Comparison of ENCODE assay signal across 8 cellular contexts in the genomic region with DNA sequence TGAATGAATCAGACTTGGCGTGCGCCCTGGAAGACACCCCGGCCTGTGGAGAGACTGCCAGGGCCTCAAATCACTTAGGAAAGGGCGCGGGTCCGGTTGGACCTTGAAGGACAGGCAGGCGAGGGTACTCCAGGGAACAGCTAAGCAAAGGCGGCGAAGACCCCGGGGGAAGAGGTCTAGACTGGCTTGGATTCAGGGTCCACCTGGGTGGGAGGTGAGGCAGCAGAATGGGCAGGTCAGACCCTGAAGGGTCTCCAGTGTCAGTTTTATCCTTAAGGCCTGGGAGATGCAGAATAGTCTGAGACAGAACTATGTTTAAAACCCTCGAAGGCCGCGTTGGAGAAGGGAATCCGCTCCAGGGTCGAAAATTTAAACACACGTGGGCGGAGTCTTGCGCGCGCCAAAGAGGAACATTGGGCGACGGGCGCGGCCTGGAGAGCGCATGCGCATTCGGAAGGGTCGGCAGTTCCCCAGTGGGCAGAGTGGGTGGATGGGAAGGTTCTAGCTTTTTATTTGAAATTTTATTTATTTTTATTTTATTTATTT. TPM values are rescaled to one million over a fixed set of nuclear protein-coding genes. Genes with fewer than 3 reads are reported as not detected.
A peak's percentile ranks its signal among the peaks of the same experiment; 100 is the strongest.
DNase-seq lines count a peak whose midpoint lies in the region; ATAC-seq, FAIRE-seq and TF ChIP-seq lines count a peak whose summit lies in the region.

No MANE protein-coding gene starts in this region.

- H3K4me1 ChIP-seq in H1 (replicated peaks in 1 of 4; ENCODE audit: control insufficient read depth in 3 of 4, insufficient read depth in 4 of 4, low read length in 3 of 4), result no peaks in the 10 kb centered on the region; a peak in 1 of 7 replicates
- peaks cover 24% of the 10 kb centered on the region for H3K4me1 ChIP-seq in mesenchymal stem cell (ENCODE audit: control insufficient read depth, insufficient read depth, low read depth, low read length)

- H2AFZ ChIP-seq in H1 (ENCODE audit: low read length), result peak overlapping the region; percentile 1; the same call in 1 of the 2 replicates
- peak overlapping the region; percentile 74 for H2AFZ ChIP-seq in mesenchymal stem cell (ENCODE audit: low read depth, low read length)

- H3K14ac ChIP-seq in H1 (ENCODE audit: insufficient read length) (no peak overlapping the region), mesenchymal stem cell (ENCODE audit: low read length in 2 of 2) (peak overlapping the region in 1 of 2 experiments; percentile 78)

- peak overlapping the region; percentile 99 for H4K91ac ChIP-seq in H1 (replicated peaks; ENCODE audit: insufficient read length, low read length)
- peak overlapping the region; percentile 83 for H4K91ac ChIP-seq in mesenchymal stem cell (ENCODE audit: low read length)

- H2BK12ac ChIP-seq in H1 (ENCODE audit: low read depth, low read length), result no peak overlapping the region
- H2BK12ac ChIP-seq in mesenchymal stem cell (ENCODE audit: low read length in 2 of 2), result peak overlapping the region; percentile 33 to 87

- peak overlapping the region; percentile 67 for H4K5ac ChIP-seq in H1 (ENCODE audit: insufficient read length, low read depth, low read length)

- H3K79me2 ChIP-seq in H1 (ENCODE audit: control insufficient read depth in 1 of 2, insufficient read depth in 2 of 2, low read length in 2 of 2), result peaks cover 0 to 13% of the 10 kb centered on the region in 2 experiments; a peak in 1 of 4 replicates

- WGBS in H1 (ENCODE audit: extremely low coverage in 1 of 2, insufficient coverage in 1 of 2, insufficient read length in 1 of 2, insufficient replicate concordance in 2 of 2, low coverage in 1 of 2, low lambda C conversion rate in 2 of 2, missing lambda C conversion rate in 1 of 2), 2 experiments, result 3% methylated on average over 28 of the region's 28 CpGs; no CpG with 5 or more reads in 1 of the 2 experiments
- 2% methylated on average over 23 of the region's 28 CpGs for WGBS in mesenchymal stem cell

- H4K20me1 ChIP-seq in H1 (replicated peaks in 1 of 2; ENCODE audit: control insufficient read depth in 1 of 2, insufficient read depth in 2 of 2, low read length in 2 of 2), result no peaks in the 10 kb centered on the region

- peak overlapping the region; percentile 67 to 88 (median 76) for H3K4me3 ChIP-seq in H1 (ENCODE audit: extremely low read depth in 1 of 4, insufficient read depth in 2 of 4, low read depth in 3 of 4, low read length in 4 of 4)
- H3K4me3 ChIP-seq in mesenchymal stem cell (ENCODE audit: insufficient read depth in 1 of 2, low read depth in 1 of 2, low read length in 2 of 2), result peak overlapping the region; percentile 70 to 93

- H4K8ac ChIP-seq in H1 (ENCODE audit: extremely low read depth, insufficient read depth, low read length) (peak overlapping the region; percentile 91; the same call in 1 of the 2 replicates), mesenchymal stem cell (ENCODE audit: low read length) (peak overlapping the region; percentile 90)

- H2BK20ac ChIP-seq in H1 (ENCODE audit: low read length), result no peak overlapping the region

- peak; percentile 18 for ATAC-seq in HG03571 (IDR thresholded peaks at IDR 0.05; ENCODE audit: unreplicated experiment)

- H3K36me3 ChIP-seq in H1 (ENCODE audit: control insufficient read depth in 2 of 4, insufficient read depth in 4 of 4, low read length in 3 of 4) (peaks cover 0 to 8% (median 4%) of the 10 kb centered on the region in 4 experiments; a peak in 3 of 8 replicates), mesenchymal stem cell (ENCODE audit: control insufficient read depth in 1 of 2, insufficient read depth in 2 of 2, low read depth in 1 of 2, low read length in 2 of 2) (peaks cover 6 to 19% of the 10 kb centered on the region in 2 experiments)

- FAIRE-seq in H1 (lab: Jason Lieb, UNC) (no peak), H54 (lab: Jason Lieb, UNC) (no peak)

- H2AK5ac ChIP-seq in H1 (ENCODE audit: low read depth, low read length) (peak overlapping the region; percentile 91; the same call in 1 of the 2 replicates), mesenchymal stem cell (ENCODE audit: low read length, severe bottlenecking) (peak overlapping the region; percentile 91)

- peak overlapping the region; percentile 77 to 88 for H3K4me2 ChIP-seq in H1 (ENCODE audit: insufficient read depth in 1 of 2, low read depth in 2 of 2, low read length in 2 of 2)
- peak overlapping the region; percentile 100 for H3K4me2 ChIP-seq in mesenchymal stem cell (ENCODE audit: low read length, poor library complexity, severe bottlenecking)

- peak; percentile 76 for DNase-seq in ELF-1 (ENCODE audit: low read depth, low spot score)
- DNase-seq in NOMO-1 (lab: John Stamatoyannopoulos, UW; ENCODE audit: unreplicated experiment in 2 of 2), result peak; percentile 78 to 86
- peak; percentile 58 to 60 for DNase-seq in activated CD8-positive, alpha-beta memory T cell treated with anti-CD3 and anti-CD28 coated beads for 4 hours (ENCODE audit: low read depth in 2 of 2)
- peak in 1 of 2 experiments; percentile 78 for DNase-seq in H1 (ENCODE audit: low read depth in 1 of 2, low spot score in 2 of 2)
- peak; percentile 73 for DNase-seq in mesenchymal stem cell
- DNase-seq in stimulated activated CD8-positive, alpha-beta memory T cell treated with anti-CD3 and anti-CD28 coated beads, Interleukin-15, amount 100 ng/mL, for 4 hours (ENCODE audit: low read depth in 2 of 2), result peak; percentile 57 to 58
- no peak for DNase-seq in H54 (ENCODE audit: insufficient read length, low spot score)

- peak overlapping the region; percentile 90 for H3K27ac ChIP-seq in H1 (ENCODE audit: low read depth, low read length)
- H3K27ac ChIP-seq in mesenchymal stem cell (ENCODE audit: low read length, poor library complexity, severe bottlenecking), result peak overlapping the region; percentile 99

- TF ChIP-seq POLR2A in H1 (IDR thresholded peaks at IDR 0.05; ENCODE audit: control extremely low read depth in 1 of 2, low read depth in 2 of 2, low read length in 2 of 2) (no peak; a peak in 1 of 3 replicates), H54 (IDR thresholded peaks at IDR 0.05; ENCODE audit: low read depth, low read length) (no peak)

- H3K79me1 ChIP-seq in H1 (ENCODE audit: low read depth, low read length), result peaks cover 3% of the 10 kb centered on the region; the same call in 1 of the 2 replicates
- H3K79me1 ChIP-seq in mesenchymal stem cell (replicated peaks; ENCODE audit: low read length, poor library complexity, severe bottlenecking), result peaks cover 8% of the 10 kb centered on the region

- H2BK5ac ChIP-seq in H1 (ENCODE audit: low read depth, low read length) (peak overlapping the region; percentile 55), mesenchymal stem cell (ENCODE audit: low read depth, low read length, poor library complexity, severe bottlenecking) (peak overlapping the region; percentile 94)

- TF ChIP-seq EP300 in H1 (IDR thresholded peaks at IDR 0.05; ENCODE audit: borderline replicate concordance in 1 of 2, low read depth in 2 of 2, low read length in 2 of 2), result no peak

- CTCF ChIA-PET in H1 (lab: Charles Lee; ENCODE audit: partially characterized antibody), result interaction anchor here (9.0 to 30.4 kb wide), 2 partner anchors 11 to 24 kb away, joined by 64 to 703 read pairs; a partner anchor contains a TSS

- no peak for TF ChIP-seq RAD21 in H1 (IDR thresholded peaks at IDR 0.05 in 1 of 2, conservative IDR thresholded peaks at IDR 0.05 in 1 of 2; ENCODE audit: low read depth in 2 of 2, low read length in 2 of 2)

- H3K27me3 ChIP-seq in H1 (replicated peaks in 1 of 4; ENCODE audit: control insufficient read depth in 3 of 4, extremely low read depth in 1 of 4, insufficient read depth in 3 of 4, low read length in 3 of 4) (no peaks in the 10 kb centered on the region), mesenchymal stem cell (ENCODE audit: control insufficient read depth in 1 of 2, insufficient read depth in 1 of 2, low read length in 2 of 2) (no peaks in the 10 kb centered on the region)

- H2BK120ac ChIP-seq in H1 (replicated peaks; ENCODE audit: low read depth, low read length) (peak overlapping the region; percentile 79), mesenchymal stem cell (ENCODE audit: low read depth, low read length) (peak overlapping the region; percentile 89)

- H3K9me3 ChIP-seq in H1 (ENCODE audit: insufficient read depth in 2 of 2, low read depth in 1 of 2, low read length in 1 of 2) (no peaks in the 10 kb centered on the region), mesenchymal stem cell (ENCODE audit: control insufficient read depth, low read length) (no peaks in the 10 kb centered on the region)

- H3K23ac ChIP-seq in H1 (ENCODE audit: insufficient read length), result no peak overlapping the region
- H3K23ac ChIP-seq in mesenchymal stem cell (ENCODE audit: low read length in 2 of 2), result peak overlapping the region; percentile 27 to 51

- H2BK15ac ChIP-seq in H1 (ENCODE audit: low read length) (peak overlapping the region; percentile 61; the same call in 1 of the 2 replicates), mesenchymal stem cell (ENCODE audit: low read depth, poor library complexity, severe bottlenecking) (peak overlapping the region; percentile 80)

- no peak for TF ChIP-seq CTCF in H1 (IDR thresholded peaks at IDR 0.05; ENCODE audit: control extremely low read depth in 1 of 3, insufficient read depth in 1 of 3, low read depth in 1 of 3, low read length in 3 of 3)

- POLR2A ChIA-PET in H1 (lab: Charles Lee; ENCODE audit: partially characterized antibody), result interaction anchor here (0.9 to 5.4 kb wide), 10 partner anchors 10 to 88 kb away, joined by 3 to 33 read pairs (median 4); no protein-coding TSS in a partner anchor

- peaks cover 4% of the 10 kb centered on the region; the same call in 1 of the 2 replicates for H3K23me2 ChIP-seq in H1 (ENCODE audit: low read depth, low read length)

- H3K56ac ChIP-seq in H1 (replicated peaks; ENCODE audit: insufficient read length, low read depth, low read length), result peak overlapping the region; percentile 85

- H3K18ac ChIP-seq in H1 (ENCODE audit: extremely low read depth, low read length) (peak overlapping the region; percentile 99), mesenchymal stem cell (ENCODE audit: low read depth in 1 of 2, low read length in 2 of 2) (peak overlapping the region; percentile 86 to 91)

- H3K9ac ChIP-seq in H1 (replicated peaks in 1 of 4; ENCODE audit: extremely low read depth in 1 of 4, low read depth in 3 of 4, low read length in 3 of 4) (peak overlapping the region in 3 of 4 experiments; percentile 84 to 94 (median 88); a peak in 6 of 7 replicates), mesenchymal stem cell (ENCODE audit: low read length) (peak overlapping the region; percentile 95)

- H3K4ac ChIP-seq in H1 (replicated peaks; ENCODE audit: insufficient read length, low read depth, low read length) (peak overlapping the region; percentile 97), mesenchymal stem cell (ENCODE audit: low read depth in 1 of 2, low read length in 2 of 2) (peak overlapping the region; percentile 75 to 77)

RNA-seq across cellular contexts. Expression of a gene that starts 0.6 kb away (rescaled TPM):
- 28.7 and 34.0 TPM in 2 replicates for total RNA-seq in H1 (2021; fragmentation: NEBNext Ultra II Directional; extraction: Animal tissue kit (Norgen Biotek cat#: 25700))
- polyA plus RNA-seq in H1 (2011; rRNA removed), result 20.4 and 25.6 TPM in 2 replicates
- 16.5 TPM for polyA plus RNA-seq in H1 (2011; cell fraction: cytosol; rRNA removed)
- polyA plus RNA-seq in H1 (2011; cell fraction: nucleus; rRNA removed), result 50.0 TPM
- polyA plus RNA-seq in H1 (2012, experiment 1 of 2), result 21.5 to 33.3 TPM (median 28.7 TPM) in 4 replicates
- polyA plus RNA-seq in H1 (2012, experiment 2 of 2), result 14.0 TPM
- polyA plus RNA-seq in H1 (2013, experiment 1 of 2), result 13.1 TPM
- 12.1 TPM for polyA plus RNA-seq in H1 (2013, experiment 2 of 2)
- 13.7 and 13.8 TPM in 2 replicates for polyA minus RNA-seq in H1 (2011; rRNA and poly(A)+ RNA removed)
- 12.5 TPM for polyA minus RNA-seq in H1 (2011; cell fraction: cytosol; rRNA and poly(A)+ RNA removed)
- 15.1 TPM for polyA minus RNA-seq in H1 (2011; cell fraction: nucleus; rRNA and poly(A)+ RNA removed)
- 20.5 TPM for polyA plus RNA-seq in mesenchymal stem cell (2013, experiment 1 of 2)
- 19.8 TPM for polyA plus RNA-seq in mesenchymal stem cell (2013, experiment 2 of 2)

RNA-seq across cellular contexts. Expression of a gene that starts 25.4 kb away (rescaled TPM):
- 0.78 and 1.0 TPM in 2 replicates for total RNA-seq in H1 (2021; fragmentation: NEBNext Ultra II Directional; extraction: Animal tissue kit (Norgen Biotek cat#: 25700))
- polyA plus RNA-seq in H1 (2011; rRNA removed), result 1.5 and 2.0 TPM in 2 replicates
- polyA plus RNA-seq in H1 (2011; cell fraction: cytosol; rRNA removed), result 1.6 TPM
- 3.1 TPM for polyA plus RNA-seq in H1 (2011; cell fraction: nucleus; rRNA removed)
- 0.64 to 1.2 TPM (median 0.86 TPM) in 4 replicates for polyA plus RNA-seq in H1 (2012, experiment 1 of 2)
- 0.56 TPM for polyA plus RNA-seq in H1 (2012, experiment 2 of 2)
- 1.1 TPM for polyA plus RNA-seq in H1 (2013, experiment 1 of 2)
- polyA plus RNA-seq in H1 (2013, experiment 2 of 2), result 1.1 TPM
- 0.39 and 0.54 TPM in 2 replicates for polyA minus RNA-seq in H1 (2011; rRNA and poly(A)+ RNA removed)
- not detected for polyA minus RNA-seq in H1 (2011; cell fraction: cytosol; rRNA and poly(A)+ RNA removed)
- 2.1 TPM for polyA minus RNA-seq in H1 (2011; cell fraction: nucleus; rRNA and poly(A)+ RNA removed)
- polyA plus RNA-seq in mesenchymal stem cell (2013, experiment 1 of 2), result 0.04 TPM
- 0.08 TPM for polyA plus RNA-seq in mesenchymal stem cell (2013, experiment 2 of 2)

RNA-seq across cellular contexts. Expression of a gene that starts 39.5 kb away (rescaled TPM):
- not detected in 2 replicates for total RNA-seq in H1 (2021; fragmentation: NEBNext Ultra II Directional; extraction: Animal tissue kit (Norgen Biotek cat#: 25700))
- polyA plus RNA-seq in H1 (2011; rRNA removed), result not detected in 2 replicates
- not detected for polyA plus RNA-seq in H1 (2011; cell fraction: cytosol; rRNA removed)
- polyA plus RNA-seq in H1 (2011; cell fraction: nucleus; rRNA removed), result not detected
- not detected in 4 replicates for polyA plus RNA-seq in H1 (2012, experiment 1 of 2)
- not detected for polyA plus RNA-seq in H1 (2012, experiment 2 of 2)
- polyA plus RNA-seq in H1 (2013, experiment 1 of 2), result not detected
- 0.06 TPM for polyA plus RNA-seq in H1 (2013, experiment 2 of 2)
- not detected in 2 replicates for polyA minus RNA-seq in H1 (2011; rRNA and poly(A)+ RNA removed)
- polyA minus RNA-seq in H1 (2011; cell fraction: cytosol; rRNA and poly(A)+ RNA removed), result not detected
- not detected for polyA minus RNA-seq in H1 (2011; cell fraction: nucleus; rRNA and poly(A)+ RNA removed)
- polyA plus RNA-seq in mesenchymal stem cell (2013, experiment 1 of 2), result not detected
- polyA plus RNA-seq in mesenchymal stem cell (2013, experiment 2 of 2), result not detected

RNA-seq across cellular contexts. Expression of a gene that starts 46.9 kb away (rescaled TPM):
- total RNA-seq in H1 (2021; fragmentation: NEBNext Ultra II Directional; extraction: Animal tissue kit (Norgen Biotek cat#: 25700)), result 0.59 and 0.74 TPM in 2 replicates
- polyA plus RNA-seq in H1 (2011; rRNA removed), result 4.3 TPM in 2 replicates
- 2.2 TPM for polyA plus RNA-seq in H1 (2011; cell fraction: cytosol; rRNA removed)
- 3.5 TPM for polyA plus RNA-seq in H1 (2011; cell fraction: nucleus; rRNA removed)
- polyA plus RNA-seq in H1 (2012, experiment 1 of 2), result 0.83 to 1.4 TPM (median 1.0 TPM) in 4 replicates
- 1.2 TPM for polyA plus RNA-seq in H1 (2012, experiment 2 of 2)
- polyA plus RNA-seq in H1 (2013, experiment 1 of 2), result 1.0 TPM
- polyA plus RNA-seq in H1 (2013, experiment 2 of 2), result 0.75 TPM
- 1.4 and 1.5 TPM in 2 replicates for polyA minus RNA-seq in H1 (2011; rRNA and poly(A)+ RNA removed)
- polyA minus RNA-seq in H1 (2011; cell fraction: cytosol; rRNA and poly(A)+ RNA removed), result 0.88 TPM
- polyA minus RNA-seq in H1 (2011; cell fraction: nucleus; rRNA and poly(A)+ RNA removed), result 6.1 TPM
- 0.12 TPM for polyA plus RNA-seq in mesenchymal stem cell (2013, experiment 1 of 2)
- polyA plus RNA-seq in mesenchymal stem cell (2013, experiment 2 of 2), result 0.07 TPM
